23 cellular contexts compared by ENCODE assay signal in the genomic region with DNA sequence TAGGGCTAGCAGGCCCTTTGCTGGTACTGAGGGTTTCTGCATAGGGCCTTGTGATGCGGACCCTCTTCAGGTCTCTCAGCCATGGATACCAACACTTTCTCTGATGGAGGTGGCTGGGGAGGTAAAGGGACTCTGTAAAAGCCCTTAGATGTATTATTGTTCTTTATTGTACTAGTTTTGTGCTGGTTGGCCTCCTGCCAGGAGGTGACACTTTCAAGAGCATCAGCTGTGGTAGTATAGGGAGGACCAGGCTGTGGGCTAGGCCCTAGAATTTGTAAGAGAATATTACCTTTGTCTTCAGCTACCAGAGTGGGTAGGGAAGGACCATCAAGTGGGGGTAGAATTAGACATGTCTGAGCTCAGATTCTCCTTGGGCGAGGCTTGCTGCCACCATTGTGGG.
"Had no signal": no experiment of that assay in that cellular context is flagged by ENCODE, and none has a peak within 500 bp of the region (broad histone marks: within the 10 kb centered on the region; RNA-seq: fewer than 3 reads in every experiment).

No MANE protein-coding gene starts in this region.

- H3K9me3 ChIP-seq: body of pancreas, Peyer's patch, SJSA1 had no signal

- DNase-seq: activated CD4-positive, alpha-beta T cell treated with anti-CD3 and anti-CD28 coated beads, Interleukin-2, amount 10 ng/mL, durations not matched to agents 24 days and 14 days; activated CD4-positive, alpha-beta T cell treated with anti-CD3 and anti-CD28 coated beads, Interleukin-2, amount 50 U/mL, for 48 hours; activated CD8-positive, alpha-beta memory T cell treated with anti-CD3 and anti-CD28 coated beads, Interleukin-2, amount 10 ng/mL, durations not matched to agents 7 days and 5 days; activated effector memory CD4-positive, alpha-beta T cell treated with Interleukin-2 at 50 U/mL for 16 hours; activated naive CD4-positive, alpha-beta T cell; activated T-cell treated with anti-CD3 and anti-CD28 coated beads, Interleukin-2, amount 50 U/mL, for 24 hours; amniotic stem cell; body of pancreas; central memory CD4-positive, alpha-beta T cell; KG1; NCI-H1092 treated with DMSO at 0.1 percent for 48 hours; NCI-H1417 treated with DMSO at 0.1 percent for 48 hours; NCI-H1694; NCI-H2029; NCI-H82; NK-92 treated with Interleukin-12 subunit alpha and Interleukin-12 subunit beta, amount 100 ng/mL, for 24 hours; Peyer's patch; SHP77; SW 1271 had no signal

- H3K4me1 ChIP-seq: ascending aorta, body of pancreas, Peyer's patch, SJSA1 had no signal

- H3K27ac ChIP-seq: ascending aorta, body of pancreas, Peyer's patch, SJSA1 had no signal

- H3K36me3 ChIP-seq: ascending aorta, Peyer's patch, SJSA1 had no signal

- H3K4me3 ChIP-seq: ascending aorta, body of pancreas, Peyer's patch, SJSA1 had no signal

- ATAC-seq: activated CD4-positive, CD25-positive, alpha-beta regulatory T cell treated with anti-CD3 and anti-CD28 coated beads, Interleukin-2, amount 50 U/mL, for 24 hours; activated CD8-positive, alpha-beta memory T cell treated with anti-CD3 and anti-CD28 coated beads, Interleukin-2, amount 10 ng/mL, durations not matched to agents 7 days and 5 days; body of pancreas; SK-N-SH treated with all-trans-retinoic acid at 6 μM for 48 hours had no signal

- H3K27me3 ChIP-seq: ascending aorta, body of pancreas, Peyer's patch, SJSA1 had no signal
